ENCODE assay signal across 10 cellular contexts in the genomic region with DNA sequence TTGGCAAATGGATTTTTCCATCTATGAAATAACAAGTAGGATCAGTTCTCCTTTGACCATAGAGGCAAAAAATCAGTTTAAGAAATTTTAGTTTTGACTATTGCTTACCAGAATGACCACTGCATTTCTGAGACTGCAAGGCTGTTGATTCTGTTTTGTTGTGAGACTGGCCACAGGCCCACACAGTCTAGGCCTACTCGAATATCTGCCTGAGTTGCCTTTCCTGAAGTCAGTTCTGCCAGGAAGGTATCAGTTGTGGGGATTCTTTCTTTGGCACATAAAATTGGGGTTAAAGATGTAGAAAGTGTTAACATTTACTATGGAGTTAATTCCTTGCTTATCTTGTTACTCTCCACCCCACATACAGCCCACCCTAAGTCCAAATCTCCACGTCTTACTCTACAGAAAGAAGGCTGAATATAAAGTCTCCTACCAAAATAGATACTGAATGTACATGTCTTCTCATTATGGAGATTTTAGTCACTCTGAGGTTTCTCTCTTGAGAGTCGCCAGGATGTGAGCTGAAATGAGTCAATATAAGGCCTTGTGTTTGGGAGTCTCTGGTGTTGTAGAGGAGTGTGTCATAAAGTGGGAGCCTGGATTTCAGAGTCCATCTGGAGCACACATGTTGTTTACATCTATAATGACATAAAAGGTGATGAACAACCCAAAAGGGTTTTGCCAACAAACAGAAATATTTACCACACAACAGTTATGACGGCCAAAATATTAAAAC. TPM values are rescaled to one million over a fixed set of nuclear protein-coding genes. Genes with fewer than 3 reads are reported as not detected.
DNase-seq lines count a peak whose midpoint lies in the region; ATAC-seq and TF ChIP-seq lines count a peak whose summit lies in the region.
"Had no signal": no experiment of that assay in that cellular context is flagged by ENCODE, and none has a peak within 500 bp of the region (broad histone marks: within the 10 kb centered on the region; RNA-seq: fewer than 3 reads in every experiment).

No MANE protein-coding gene starts in this region.

- peaks cover 0 to 11% (median 7%) of the 10 kb centered on the region in 3 donors for H3K9me3 ChIP-seq in tibial artery
- H3K9me3 ChIP-seq: BE2C had no signal

- H3K36me3 ChIP-seq in tibial artery: peaks cover 0 to 6% (median 4%) of the 10 kb centered on the region in 3 donors
- H3K36me3 ChIP-seq: BE2C had no signal

- H3K36me3 Mint-ChIP-seq in activated T-cell treated with anti-CD3 and anti-CD28 coated beads, Interleukin-2, amount 50 U/mL, for 4 hours (ENCODE audit: insufficient read depth): peaks cover 2% of the 10 kb centered on the region
- H3K36me3 Mint-ChIP-seq in T-helper 2 cell treated with Interferon-gamma antibody and Interleukin-4, amounts not matched to agents 5 μg/mL and 100 μg/mL, for 36 hours (ENCODE audit: low read depth): peaks cover 4% of the 10 kb centered on the region

- H3K4me1 Mint-ChIP-seq in activated T-cell treated with anti-CD3 and anti-CD28 coated beads, Interleukin-2, amount 50 U/mL, for 4 hours (ENCODE audit: low read depth): peaks cover 13% of the 10 kb centered on the region
- peaks cover 24% of the 10 kb centered on the region for H3K4me1 Mint-ChIP-seq in T-helper 2 cell treated with Interferon-gamma antibody and Interleukin-4, amounts not matched to agents 5 μg/mL and 100 μg/mL, for 36 hours (ENCODE audit: low read depth)

- H3K9me3 Mint-ChIP-seq in activated T-cell treated with anti-CD3 and anti-CD28 coated beads, Interleukin-2, amount 50 U/mL, for 4 hours: peaks cover 10% of the 10 kb centered on the region
- H3K9me3 Mint-ChIP-seq in T-helper 2 cell treated with Interferon-gamma antibody and Interleukin-4, amounts not matched to agents 5 μg/mL and 100 μg/mL, for 36 hours: peaks cover 19% of the 10 kb centered on the region

- H3K4me3 ChIP-seq in foreskin fibroblast (ENCODE audit: low read depth in 1 of 2, low read length in 2 of 2) (peak overlapping the region in 1 of 2 donors; percentile 8), tibial artery (no peak overlapping the region)

- H3K27me3 Mint-ChIP-seq in activated T-cell treated with anti-CD3 and anti-CD28 coated beads, Interleukin-2, amount 50 U/mL, for 4 hours (ENCODE audit: low read depth): no peaks in the 10 kb centered on the region
- H3K27me3 Mint-ChIP-seq in T-helper 2 cell treated with Interferon-gamma antibody and Interleukin-4, amounts not matched to agents 5 μg/mL and 100 μg/mL, for 36 hours (ENCODE audit: low read depth): no peaks in the 10 kb centered on the region

- no peak overlapping the region for H3K4me3 Mint-ChIP-seq in activated T-cell treated with anti-CD3 and anti-CD28 coated beads, Interleukin-2, amount 50 U/mL, for 4 hours
- no peak overlapping the region for H3K4me3 Mint-ChIP-seq in T-helper 2 cell treated with Interferon-gamma antibody and Interleukin-4, amounts not matched to agents 5 μg/mL and 100 μg/mL, for 36 hours

- peak; percentile 24 to 59 for ATAC-seq in activated T-cell treated with anti-CD3 and anti-CD28 coated beads, Interleukin-2, amount 50 U/mL, for 4 hours
- ATAC-seq in HG03280 (IDR thresholded peaks at IDR 0.05; ENCODE audit: unreplicated experiment) (no peak), GM19467 (IDR thresholded peaks at IDR 0.05; ENCODE audit: unreplicated experiment) (no peak)

- no peaks in the 10 kb centered on the region for H3K4me1 ChIP-seq in tibial artery
- H3K4me1 ChIP-seq: BE2C had no signal

- DNase-seq in activated T-cell treated with anti-CD3 and anti-CD28 coated beads, Interleukin-2, amount 50 U/mL, for 4 hours: no peak
- DNase-seq in activated T-cell treated with anti-CD3 and anti-CD28 coated beads for 4 hours (no peak), foreskin fibroblast (peak; percentile 97), stromal cell of bone marrow (ENCODE audit: low read depth) (peak; percentile 85), tibial artery (no peak)
- peak; percentile 26 for DNase-seq in T-helper 2 cell treated with Interferon-gamma antibody and Interleukin-4, amounts not matched to agents 5 μg/mL and 100 μg/mL, for 36 hours (ENCODE audit: low spot score)
- DNase-seq: BE2C, NCI-H2171 had no signal

- peak overlapping the region; percentile 10 for H3K27ac Mint-ChIP-seq in T-helper 2 cell treated with Interferon-gamma antibody and Interleukin-4, amounts not matched to agents 5 μg/mL and 100 μg/mL, for 36 hours

- TF ChIP-seq CTCF in foreskin fibroblast (IDR thresholded peaks at IDR 0.05; ENCODE audit: low read depth, low read length): no peak
- no peak for TF ChIP-seq CTCF in tibial artery (IDR thresholded peaks at IDR 0.05)

- intact Hi-C loops in tibial artery (cut with DNase I; ENCODE audit: low total_unique reads): no loop called here

- no peak overlapping the region for H3K27ac ChIP-seq in tibial artery

- H3K27me3 ChIP-seq in tibial artery: no peaks in the 10 kb centered on the region
- H3K27me3 ChIP-seq: BE2C had no signal

RNA-seq across cellular contexts. Expression of a gene that starts 45.0 kb away (rescaled TPM):
- total RNA-seq in activated T-cell treated with anti-CD3 and anti-CD28 coated beads, Interleukin-2, amount 50 U/mL, for 4 hours: 1 to 10 TPM in 2 of 3 donors, under 1 TPM in 1; 0.63 to 1.5 (median 1.0) TPM

RNA-seq across cellular contexts. Expression of a gene that starts 49.4 kb away (rescaled TPM):
- 10 to 100 TPM; 41.3 to 44.5 (median 44.1) TPM for total RNA-seq in activated T-cell treated with anti-CD3 and anti-CD28 coated beads, Interleukin-2, amount 50 U/mL, for 4 hours

Comparison
In these comparisons a context has a peak if more than half of its experiments do, and no peak if none do; other contexts are left out.
1. ATAC-seq: peak in activated T-cell treated with anti-CD3 and anti-CD28 coated beads, Interleukin-2, amount 50 U/mL, for 4 hours (2 of 2); none in HG03280 (single experiment) and GM19467 (single experiment).
2. DNase-seq: peak in T-helper 2 cell treated with Interferon-gamma antibody and Interleukin-4, amounts not matched to agents 5 μg/mL and 100 μg/mL, for 36 hours (single experiment), foreskin fibroblast (2 of 2) and stromal cell of bone marrow (single experiment); none in activated T-cell treated with anti-CD3 and anti-CD28 coated beads, Interleukin-2, amount 50 U/mL, for 4 hours (single experiment), activated T-cell treated with anti-CD3 and anti-CD28 coated beads for 4 hours (single experiment) and tibial artery (0 of 2).